ENCODE assay signal across 1 cellular context in the genomic region with DNA sequence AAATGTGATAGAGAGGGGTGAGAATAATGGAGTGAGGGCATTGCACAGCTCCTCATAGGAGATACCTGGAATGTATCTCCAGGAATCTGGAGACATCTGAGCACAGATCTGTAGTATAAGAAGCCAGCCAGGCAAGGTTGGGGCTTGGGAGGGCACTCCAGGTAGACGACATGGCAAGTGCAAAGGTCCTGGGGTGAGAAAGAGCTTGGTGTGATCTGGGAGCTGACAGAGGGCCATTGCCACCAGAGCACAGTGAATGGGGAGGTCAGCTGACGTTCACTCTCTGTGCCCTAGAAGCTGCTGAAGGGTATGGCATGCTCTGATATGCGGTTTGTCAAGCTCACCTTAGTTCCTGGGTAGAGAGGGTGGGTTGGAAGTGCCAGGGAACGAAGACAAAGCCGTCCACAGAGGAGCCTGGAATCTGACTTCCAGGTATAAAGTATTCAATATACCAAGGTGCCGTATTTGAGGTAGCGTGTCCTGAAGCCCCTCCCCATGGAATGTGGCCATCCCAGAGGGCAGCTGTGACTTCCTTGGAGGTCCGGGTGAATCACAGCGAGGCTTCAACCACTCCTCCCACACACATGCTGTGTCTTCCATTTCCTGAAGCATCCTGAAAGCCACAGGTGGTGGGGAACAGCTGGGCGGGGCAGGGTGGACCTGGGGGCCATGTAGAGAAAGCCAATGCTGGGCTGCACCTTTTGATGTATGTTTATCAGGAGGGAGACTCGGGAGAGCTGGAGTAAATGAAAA.
A peak's percentile ranks its signal among the peaks of the same experiment; 100 is the strongest.
TF ChIP-seq lines count a peak whose summit lies in the region.

No MANE protein-coding gene starts in this region.

TF ChIP-seq in H1, 55 proteins besides CTCF, POLR2A, EP300 and RAD21 (continued from another document):
- TF ChIP-seq TEAD4 (IDR thresholded peaks at IDR 0.05; ENCODE audit: low read depth, low read length) (peak; percentile 98), CBX8 (IDR thresholded peaks at IDR 0.05; ENCODE audit: borderline replicate concordance, low read depth, low read length) (no peak), ASH2L (IDR thresholded peaks at IDR 0.05; ENCODE audit: low read length) (peak; percentile 31), HDAC2 (IDR thresholded peaks at IDR 0.05; ENCODE audit: borderline replicate concordance in 1 of 2, low read depth in 2 of 2, low read length in 2 of 2) (peak; percentile 68 to 80; a peak in 3 of 4 replicates), CREB1 (IDR thresholded peaks at IDR 0.05) (peak; percentile 33), KDM1A (IDR thresholded peaks at IDR 0.05; ENCODE audit: borderline replicate concordance, low read length) (peak; percentile 97), EGR1 (IDR thresholded peaks at IDR 0.05; ENCODE audit: borderline replicate concordance, low read depth, low read length) (peak; percentile 80), CTBP2 (IDR thresholded peaks at IDR 0.05; ENCODE audit: borderline replicate concordance, insufficient read depth, insufficient read length, low read length) (peak; percentile 93), SP1 (IDR thresholded peaks at IDR 0.05; ENCODE audit: low read depth, low read length) (peak; percentile 70; the same call in 1 of the 2 replicates), YY1 (IDR thresholded peaks at IDR 0.05; ENCODE audit: low read depth, low read length) (peak; percentile 69; the same call in 1 of the 2 replicates), NANOG (IDR thresholded peaks at IDR 0.05; ENCODE audit: insufficient read depth, low read depth, low read length, poor library complexity, severe bottlenecking) (peak; percentile 89), TCF12 (IDR thresholded peaks at IDR 0.05; ENCODE audit: low read depth, low read length) (peak; percentile 98)
- TF ChIP-seq, protein P1, sequence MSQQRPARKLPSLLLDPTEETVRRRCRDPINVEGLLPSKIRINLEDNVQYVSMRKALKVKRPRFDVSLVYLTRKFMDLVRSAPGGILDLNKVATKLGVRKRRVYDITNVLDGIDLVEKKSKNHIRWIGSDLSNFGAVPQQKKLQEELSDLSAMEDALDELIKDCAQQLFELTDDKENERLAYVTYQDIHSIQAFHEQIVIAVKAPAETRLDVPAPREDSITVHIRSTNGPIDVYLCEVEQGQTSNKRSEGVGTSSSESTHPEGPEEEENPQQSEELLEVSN (IDR thresholded peaks at IDR 0.05), result peak; percentile 44; the same call in 1 of the 2 replicates
- TF ChIP-seq, protein P2, sequence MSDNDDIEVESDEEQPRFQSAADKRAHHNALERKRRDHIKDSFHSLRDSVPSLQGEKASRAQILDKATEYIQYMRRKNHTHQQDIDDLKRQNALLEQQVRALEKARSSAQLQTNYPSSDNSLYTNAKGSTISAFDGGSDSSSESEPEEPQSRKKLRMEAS (IDR thresholded peaks at IDR 0.05), result 0 out of 2 replicates have a peak, but pooled peaks have one; percentile 44
TF ChIP-seq in H1: peak in this region for 16.
